Comparison of ENCODE assay signal across 8 cellular contexts in the genomic region with DNA sequence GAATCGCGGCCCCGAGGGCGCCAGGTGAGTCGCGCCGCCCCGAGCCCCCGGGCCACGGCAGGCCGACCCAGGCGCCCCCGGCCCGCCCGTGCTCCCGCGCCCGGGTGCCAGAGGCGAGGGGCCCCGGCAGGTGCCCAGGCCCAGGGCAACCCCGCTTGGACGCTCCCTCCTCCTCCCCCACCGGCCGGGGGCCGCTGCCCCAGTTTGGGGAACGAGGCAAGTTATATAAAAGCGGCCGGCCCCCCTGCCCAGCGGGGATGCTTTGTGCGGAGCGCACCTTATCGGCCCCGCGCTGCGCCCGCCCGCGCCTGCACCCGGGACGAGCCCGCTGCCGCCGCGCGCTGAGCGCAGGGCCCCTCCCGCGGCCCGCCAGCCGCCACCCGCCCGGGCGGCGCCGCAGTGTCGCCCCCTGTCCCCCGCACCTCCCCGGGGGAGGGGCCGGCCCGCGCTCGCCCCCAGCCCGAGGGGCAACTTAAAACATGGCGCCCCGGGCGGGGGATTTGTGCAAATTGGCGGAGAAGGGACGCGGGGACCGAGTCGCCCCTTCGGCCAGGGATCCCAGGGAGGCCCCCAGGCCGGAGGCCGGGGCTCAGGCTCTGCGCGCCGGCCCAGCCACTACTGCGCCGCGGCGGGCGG. TPM values are rescaled to one million over a fixed set of nuclear protein-coding genes. Genes with fewer than 3 reads are reported as not detected.
DNase-seq lines count a peak whose midpoint lies in the region; ATAC-seq and TF ChIP-seq lines count a peak whose summit lies in the region.

No MANE protein-coding gene starts in this region.

- no peak overlapping the region for H2BK20ac ChIP-seq in IMR-90 (ENCODE audit: low read depth, low read length)

- H3K27me3 ChIP-seq in IMR-90 (ENCODE audit: control insufficient read depth, insufficient read depth, low read length) (no peaks in the 10 kb centered on the region; the same call in 1 of the 2 replicates), esophagus muscularis mucosa (peaks cover 0 to 53% (median 0%) of the 10 kb centered on the region in 4 donors)

- H2BK120ac ChIP-seq in IMR-90 (ENCODE audit: low read depth, low read length), result no peak overlapping the region

- TF ChIP-seq RAD21 in IMR-90 (IDR thresholded peaks at IDR 0.05; ENCODE audit: low read length), result no peak

- TF ChIP-seq CTCF in IMR-90 (conservative IDR thresholded peaks at IDR 0.05; ENCODE audit: low read depth, low read length) (no peak), esophagus muscularis mucosa (IDR thresholded peaks at IDR 0.05) (no peak), nephron (IDR thresholded peaks at IDR 0.05; ENCODE audit: unreplicated experiment in 3 of 3) (no peak)

- no peak overlapping the region for H4K91ac ChIP-seq in IMR-90 (ENCODE audit: insufficient read depth, low read depth, low read length)

- H2AK9ac ChIP-seq in IMR-90 (replicated peaks; ENCODE audit: low read depth, low read length, poor library complexity), result peak overlapping the region; percentile 72

- peaks cover 42% of the 10 kb centered on the region for H3K27me3 Mint-ChIP-seq in nephron (ENCODE audit: low read depth)

- H2BK5ac ChIP-seq in IMR-90 (ENCODE audit: low read depth, low read length, poor library complexity, severe bottlenecking), result peak overlapping the region; percentile 50

- H2BK15ac ChIP-seq in IMR-90 (ENCODE audit: low read depth, low read length), result no peak overlapping the region

- H3K4me3 Mint-ChIP-seq in nephron, result peak overlapping the region; percentile 89 to 99 (median 94)

- POLR2A ChIA-PET in IMR-90 (lab: Charles Lee; ENCODE audit: unreplicated experiment), result no interaction called here

- H3K56ac ChIP-seq in IMR-90 (ENCODE audit: extremely low read depth, insufficient read depth, low read length), result no peak overlapping the region

- no peak overlapping the region for H3K23ac ChIP-seq in IMR-90 (ENCODE audit: low read depth, low read length)

- H2AK5ac ChIP-seq in IMR-90 (ENCODE audit: low read depth, low read length), result no peak overlapping the region

- intact Hi-C loops in IMR-90 (cut with micrococcal nuclease), result no loop called here
- intact Hi-C loops in esophagus muscularis mucosa (cut with DNase I), result loop anchor here (10.0 kb wide), 1 partner anchor 118 kb away; no protein-coding TSS in a partner anchor

- no TSS peak for BruUV-seq in IMR-90 (replicated peaks; lab: Mats Ljungman, UMichigan)

- ATAC-seq in IMR-90 (ENCODE audit: low read depth), result peak; percentile 59
- ATAC-seq in HG03045 (IDR thresholded peaks at IDR 0.05; ENCODE audit: unreplicated experiment), result no peak

- peak; percentile 12 for DNase-seq in AG08395 (ENCODE audit: low spot score)
- DNase-seq in IMR-90, result no peak
- DNase-seq in esophagus muscularis mucosa (ENCODE audit: extremely low spot score), result no peak
- no peak for DNase-seq in hepatic stellate cell (ENCODE audit: low spot score)
- DNase-seq in NAMALWA (ENCODE audit: low spot score), result no peak
- DNase-seq in NCI-H2107 (lab: John Stamatoyannopoulos, UW), result no peak

- no peaks in the 10 kb centered on the region for H4K20me1 ChIP-seq in IMR-90 (ENCODE audit: insufficient read depth, low read length)

- peak overlapping the region; percentile 95 for H2AFZ ChIP-seq in IMR-90 (replicated peaks; ENCODE audit: low read length, poor library complexity)

- CTCF ChIA-PET in IMR-90 (lab: Yijun Ruan, JAX), result no interaction called here

- peaks cover 0 to 4% of the 10 kb centered on the region in 2 experiments; a peak in 2 of 4 replicates for H3K79me1 ChIP-seq in IMR-90 (ENCODE audit: low read depth in 1 of 2, low read length in 2 of 2)

- no peaks in the 10 kb centered on the region for H3K9me3 Mint-ChIP-seq in nephron

- peak overlapping the region; percentile 56 for H3K9ac ChIP-seq in IMR-90 (ENCODE audit: low read depth, low read length)

- no peak overlapping the region for H4K5ac ChIP-seq in IMR-90 (ENCODE audit: low read depth, low read length)

- H3K36me3 ChIP-seq in IMR-90 (ENCODE audit: control insufficient read depth, insufficient read depth, low read length), result no peaks in the 10 kb centered on the region
- H3K36me3 ChIP-seq in esophagus muscularis mucosa, result no peaks in the 10 kb centered on the region

- H3K9me1 ChIP-seq in IMR-90 (ENCODE audit: insufficient read depth, low read length), result peaks cover 3% of the 10 kb centered on the region; the same call in 1 of the 2 replicates

- TF ChIP-seq EP300 in esophagus muscularis mucosa (IDR thresholded peaks at IDR 0.05), result no peak

- in situ Hi-C loops in IMR-90 (cut with MboI; ENCODE audit: low sequenced_read_pairs), result no loop called here

- 1% methylated on average over 24 of the region's 82 CpGs; no CpG with 5 or more reads in 1 of the 2 experiments for WGBS in IMR-90 (ENCODE audit: extremely low coverage in 2 of 2, insufficient read length in 1 of 2), 2 experiments
- WGBS in esophagus muscularis mucosa, result no CpG with 5 or more reads among the region's 82 CpGs

- H4K8ac ChIP-seq in IMR-90 (ENCODE audit: low read depth in 2 of 2, low read length in 2 of 2), result no peak overlapping the region

- peaks cover 26% of the 10 kb centered on the region for H3K4me1 Mint-ChIP-seq in nephron

- H3K18ac ChIP-seq in IMR-90 (ENCODE audit: low read depth, low read length), result no peak overlapping the region

- no peak for TF ChIP-seq POLR2A in IMR-90 (IDR thresholded peaks at IDR 0.05; ENCODE audit: low read depth, low read length)
- no peak for TF ChIP-seq POLR2A in esophagus muscularis mucosa (IDR thresholded peaks at IDR 0.05; ENCODE audit: low read depth)

- H3K4me1 ChIP-seq in IMR-90 (ENCODE audit: control insufficient read depth, insufficient read depth, low read length) (no peaks in the 10 kb centered on the region), esophagus muscularis mucosa (peaks cover 0 to 18% (median 12%) of the 10 kb centered on the region in 4 donors)

- H3K9me3 ChIP-seq in IMR-90 (ENCODE audit: control insufficient read depth, insufficient read depth, low read length) (no peaks in the 10 kb centered on the region), esophagus muscularis mucosa (no peaks in the 10 kb centered on the region)

- H3K4me3 ChIP-seq in IMR-90 (ENCODE audit: insufficient read depth, low read depth, low read length) (peak overlapping the region; percentile 98), esophagus muscularis mucosa (peak overlapping the region; percentile 58 to 74 (median 61))

- peak overlapping the region in 1 of 3 experiments; percentile 83 for H3K27ac Mint-ChIP-seq in nephron

- no peak overlapping the region for H3K14ac ChIP-seq in IMR-90 (replicated peaks; ENCODE audit: low read depth, low read length)

- H3K36me3 Mint-ChIP-seq in nephron (ENCODE audit: low read depth), result no peaks in the 10 kb centered on the region

- peak overlapping the region; percentile 57; the same call in 1 of the 2 replicates for H3K27ac ChIP-seq in IMR-90 (ENCODE audit: insufficient read depth, low read length)
- H3K27ac ChIP-seq in esophagus muscularis mucosa (replicated peaks in 1 of 4), result peak overlapping the region; percentile 64 to 79 (median 72)

- peak overlapping the region; percentile 83 for H3K4me2 ChIP-seq in IMR-90 (ENCODE audit: low read depth, low read length)

- no peak overlapping the region; the same call in 1 of the 2 replicates for H3K4ac ChIP-seq in IMR-90 (ENCODE audit: low read depth, low read length)

- dilution Hi-C loops in IMR-90 (cut with HindIII; ENCODE audit: low sequenced_read_pairs, unreplicated experiment), result no loop called here

TF ChIP-seq in IMR-90, 13 proteins besides CTCF, POLR2A, EP300 and RAD21:
- TF ChIP-seq RFX5 (IDR thresholded peaks at IDR 0.05; ENCODE audit: low read depth, low read length), result no peak
- no peak for TF ChIP-seq MAFK (IDR thresholded peaks at IDR 0.05; ENCODE audit: low read depth, low read length)
- TF ChIP-seq NFE2L2 (IDR thresholded peaks at IDR 0.05; ENCODE audit: low read depth, low read length), result no peak
- no peak for TF ChIP-seq MAZ (IDR thresholded peaks at IDR 0.05; ENCODE audit: borderline replicate concordance, low read depth, low read length)
- TF ChIP-seq SMC3 (IDR thresholded peaks at IDR 0.05; ENCODE audit: low read depth, low read length), result no peak
- no peak for TF ChIP-seq CEBPB (IDR thresholded peaks at IDR 0.05; ENCODE audit: low read depth, low read length)
- TF ChIP-seq CHD1 (IDR thresholded peaks at IDR 0.05; ENCODE audit: low read depth, low read length), result no peak
- TF ChIP-seq BHLHE40 (IDR thresholded peaks at IDR 0.05; ENCODE audit: low read depth, low read length), result no peak
- TF ChIP-seq, protein P1, sequence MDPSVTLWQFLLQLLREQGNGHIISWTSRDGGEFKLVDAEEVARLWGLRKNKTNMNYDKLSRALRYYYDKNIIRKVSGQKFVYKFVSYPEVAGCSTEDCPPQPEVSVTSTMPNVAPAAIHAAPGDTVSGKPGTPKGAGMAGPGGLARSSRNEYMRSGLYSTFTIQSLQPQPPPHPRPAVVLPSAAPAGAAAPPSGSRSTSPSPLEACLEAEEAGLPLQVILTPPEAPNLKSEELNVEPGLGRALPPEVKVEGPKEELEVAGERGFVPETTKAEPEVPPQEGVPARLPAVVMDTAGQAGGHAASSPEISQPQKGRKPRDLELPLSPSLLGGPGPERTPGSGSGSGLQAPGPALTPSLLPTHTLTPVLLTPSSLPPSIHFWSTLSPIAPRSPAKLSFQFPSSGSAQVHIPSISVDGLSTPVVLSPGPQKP (IDR thresholded peaks at IDR 0.05; ENCODE audit: borderline replicate concordance, low read depth, low read length), result no peak
- TF ChIP-seq MXI1 (IDR thresholded peaks at IDR 0.05; ENCODE audit: borderline replicate concordance, low read depth, low read length), result no peak
- TF ChIP-seq, protein P2, sequence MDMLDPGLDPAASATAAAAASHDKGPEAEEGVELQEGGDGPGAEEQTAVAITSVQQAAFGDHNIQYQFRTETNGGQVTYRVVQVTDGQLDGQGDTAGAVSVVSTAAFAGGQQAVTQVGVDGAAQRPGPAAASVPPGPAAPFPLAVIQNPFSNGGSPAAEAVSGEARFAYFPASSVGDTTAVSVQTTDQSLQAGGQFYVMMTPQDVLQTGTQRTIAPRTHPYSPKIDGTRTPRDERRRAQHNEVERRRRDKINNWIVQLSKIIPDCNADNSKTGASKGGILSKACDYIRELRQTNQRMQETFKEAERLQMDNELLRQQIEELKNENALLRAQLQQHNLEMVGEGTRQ (IDR thresholded peaks at IDR 0.05; ENCODE audit: low read depth, low read length), result no peak
- TF ChIP-seq RCOR1 (IDR thresholded peaks at IDR 0.05; ENCODE audit: insufficient replicate concordance, low read length), result no peak
- TF ChIP-seq FOS (IDR thresholded peaks at IDR 0.05; ENCODE audit: low read depth, low read length), result no peak
TF ChIP-seq in IMR-90: peak in this region for 0.

RNA-seq across cellular contexts. Expression of a gene that starts 0.6 kb away (rescaled TPM):
- total RNA-seq in IMR-90 (2012; rRNA removed) (70.3 and 90.5 TPM in 2 replicates), esophagus muscularis mucosa (10 to 100 TPM; 32.0 to 60.6 (median 41.8) TPM)
- 36.6 and 39.9 TPM in 2 replicates for polyA plus RNA-seq in IMR-90 (2012; rRNA removed)
- 22.8 and 27.2 TPM in 2 replicates for polyA plus RNA-seq in IMR-90 (2012; cell fraction: cytosol; rRNA removed)
- 18.8 and 44.4 TPM in 2 replicates for polyA plus RNA-seq in IMR-90 (2012; cell fraction: nucleus; rRNA removed; ENCODE audit: low replicate concordance)
